14 cellular contexts compared by ENCODE assay signal in the genomic region with DNA sequence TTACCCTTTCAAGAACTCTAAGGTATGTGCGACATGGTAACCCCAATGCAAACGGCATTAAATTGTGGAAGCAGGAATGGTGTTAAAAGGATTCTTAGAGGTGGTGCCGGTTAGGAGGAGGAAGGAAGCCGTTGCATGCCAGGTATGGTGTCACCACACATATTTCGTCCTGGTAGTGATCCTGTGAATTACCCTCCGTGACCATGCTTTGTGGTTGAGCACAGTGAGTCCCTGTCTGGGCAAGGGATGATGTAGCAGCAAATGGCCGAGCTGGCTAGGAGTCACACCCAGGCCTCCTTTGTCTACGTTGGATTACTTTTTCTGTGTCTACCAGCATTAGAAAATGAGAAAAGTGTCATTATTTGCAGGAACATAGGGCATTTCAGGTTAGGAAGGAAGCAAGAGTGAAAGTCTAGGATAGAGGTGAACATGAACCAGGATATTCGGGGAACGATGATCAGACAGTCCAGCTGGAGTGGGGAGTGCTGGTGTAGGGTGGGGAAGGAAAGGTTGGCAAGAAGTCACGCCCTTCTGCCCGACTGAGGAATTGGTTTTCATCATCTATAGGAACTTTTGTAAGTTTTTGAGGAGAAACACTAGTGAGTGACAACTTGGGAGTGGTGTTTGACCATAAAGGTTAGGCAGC.
DNase-seq lines count a peak whose midpoint lies in the region; ATAC-seq and TF ChIP-seq lines count a peak whose summit lies in the region.
"Had no signal": no experiment of that assay in that cellular context is flagged by ENCODE, and none has a peak within 500 bp of the region (broad histone marks: within the 10 kb centered on the region; RNA-seq: fewer than 3 reads in every experiment).

No MANE protein-coding gene starts in this region.

- CTCF ChIA-PET in activated CD4-positive, alpha-beta T cell treated with anti-CD3 and anti-CD28 coated beads, Interleukin-2, amount 10 ng/mL, durations not matched to agents 7 days and 5 days (lab: Charles Lee) = interaction anchor here (0.9 to 1.1 kb wide), 2 partner anchors 17 to 20 kb away, joined by 3 read pairs; no protein-coding TSS in a partner anchor

- no peak overlapping the region for H3K4me3 ChIP-seq in OCI-LY1 (ENCODE audit: low read depth, low read length, poor library complexity, severe bottlenecking)
- H3K4me3 ChIP-seq: A549, Peyer's patch had no signal

- H3K9me3 ChIP-seq in OCI-LY1 (ENCODE audit: low read length) = no peaks in the 10 kb centered on the region
- H3K9me3 ChIP-seq: A549, Peyer's patch had no signal

- H3K27me3 Mint-ChIP-seq in activated CD4-positive, alpha-beta T cell treated with anti-CD3 and anti-CD28 coated beads, Interleukin-2, amount 10 ng/mL, durations not matched to agents 7 days and 5 days = no peaks in the 10 kb centered on the region
- H3K27me3 Mint-ChIP-seq in activated naive CD8-positive, alpha-beta T cell treated with anti-CD3 and anti-CD28 coated beads, Interleukin-2, amount 50 U/mL, for 24 hours = no peaks in the 10 kb centered on the region
- H3K27me3 Mint-ChIP-seq in nephron progenitor cell (ENCODE audit: low read depth, poor library complexity) = peaks cover 2% of the 10 kb centered on the region

- no peaks in the 10 kb centered on the region for H4K20me1 ChIP-seq in OCI-LY1 (ENCODE audit: insufficient read depth, low read length)

- H3K9ac ChIP-seq in OCI-LY1 (ENCODE audit: low read length) = peak overlapping the region; percentile 19; the same call in 1 of the 2 replicates

- no peaks in the 10 kb centered on the region for H3K36me3 ChIP-seq in OCI-LY1 (ENCODE audit: insufficient read depth, low read length)
- H3K36me3 ChIP-seq: brain microvascular endothelial cell, Peyer's patch had no signal

- H3K27ac ChIP-seq in OCI-LY1 (ENCODE audit: low read depth, low read length, poor library complexity, severe bottlenecking) = peak overlapping the region; percentile 52
- H3K27ac ChIP-seq: brain microvascular endothelial cell, Peyer's patch had no signal

- peaks cover 54% of the 10 kb centered on the region for H3K4me1 ChIP-seq in OCI-LY1 (ENCODE audit: insufficient read depth, low read length, severe bottlenecking)
- H3K4me1 ChIP-seq: Peyer's patch had no signal

- POLR2A ChIA-PET in activated CD4-positive, alpha-beta T cell treated with anti-CD3 and anti-CD28 coated beads, Interleukin-2, amount 10 ng/mL, durations not matched to agents 7 days and 5 days (lab: Charles Lee) = no interaction called here

- no peaks in the 10 kb centered on the region for H3F3A ChIP-seq in OCI-LY1 (ENCODE audit: insufficient read depth, low read length)

- no peaks in the 10 kb centered on the region for H3K9me2 ChIP-seq in OCI-LY1 (ENCODE audit: low read depth, low read length)

- ATAC-seq in activated naive CD8-positive, alpha-beta T cell treated with anti-CD3 and anti-CD28 coated beads, Interleukin-2, amount 50 U/mL, for 24 hours = no peak
- ATAC-seq in GM19035 (IDR thresholded peaks at IDR 0.05; ENCODE audit: unreplicated experiment) = no peak
- ATAC-seq: left ventricle myocardium superior had no signal

- DNase-seq in activated CD4-positive, alpha-beta T cell treated with anti-CD3 and anti-CD28 coated beads, Interleukin-2, amount 10 ng/mL, durations not matched to agents 7 days and 5 days = no peak
- no peak for DNase-seq in activated CD4-positive, alpha-beta T cell treated with anti-CD3 and anti-CD28 coated beads, Interleukin-2, amount 50 U/mL, for 4 hours
- DNase-seq in activated naive CD8-positive, alpha-beta T cell treated with anti-CD3 and anti-CD28 coated beads, Interleukin-2, amount 50 U/mL, for 24 hours = no peak
- DNase-seq in nephron progenitor cell (no peak), RKO (ENCODE audit: low spot score) (no peak), NOMO-1 treated with dmso at 0.1 percent for 144 hours (lab: John Stamatoyannopoulos, UW; ENCODE audit: unreplicated experiment) (no peak)
- DNase-seq: brain microvascular endothelial cell, left ventricle myocardium superior, naive B cell, NCI-H2029 treated with DMSO at 0.1 percent for 48 hours had no signal

- H2AFZ ChIP-seq in OCI-LY1 (ENCODE audit: low read length) = no peak overlapping the region

- H3K4me3 Mint-ChIP-seq in activated CD4-positive, alpha-beta T cell treated with anti-CD3 and anti-CD28 coated beads, Interleukin-2, amount 10 ng/mL, durations not matched to agents 7 days and 5 days = peak overlapping the region; percentile 13
- no peak overlapping the region for H3K4me3 Mint-ChIP-seq in activated naive CD8-positive, alpha-beta T cell treated with anti-CD3 and anti-CD28 coated beads, Interleukin-2, amount 50 U/mL, for 24 hours
- no peak overlapping the region for H3K4me3 Mint-ChIP-seq in nephron progenitor cell
- H3K4me3 Mint-ChIP-seq: naive B cell had no signal

- no peak for TF ChIP-seq CTCF in OCI-LY1 (IDR thresholded peaks at IDR 0.05; ENCODE audit: low read length)
- TF ChIP-seq CTCF in nephron progenitor cell (IDR thresholded peaks at IDR 0.05) = no peak

- peak overlapping the region; percentile 32; the same call in 1 of the 2 replicates for H3K4me2 ChIP-seq in OCI-LY1 (ENCODE audit: low read length)
- H3K4me2 ChIP-seq: A549 had no signal

- peaks cover 76% of the 10 kb centered on the region for H3K4me1 Mint-ChIP-seq in activated CD4-positive, alpha-beta T cell treated with anti-CD3 and anti-CD28 coated beads, Interleukin-2, amount 10 ng/mL, durations not matched to agents 7 days and 5 days
- H3K4me1 Mint-ChIP-seq in activated naive CD8-positive, alpha-beta T cell treated with anti-CD3 and anti-CD28 coated beads, Interleukin-2, amount 50 U/mL, for 24 hours = peaks cover 85% of the 10 kb centered on the region
- H3K4me1 Mint-ChIP-seq in nephron progenitor cell = peaks cover 5% of the 10 kb centered on the region

- peaks cover under 1% of the 10 kb centered on the region; the same call in 1 of the 2 replicates for H3K79me2 ChIP-seq in OCI-LY1 (ENCODE audit: insufficient read depth, low read length)

- peaks cover 26% of the 10 kb centered on the region for H3K36me3 Mint-ChIP-seq in activated CD4-positive, alpha-beta T cell treated with anti-CD3 and anti-CD28 coated beads, Interleukin-2, amount 10 ng/mL, durations not matched to agents 7 days and 5 days (ENCODE audit: low read depth)
- H3K36me3 Mint-ChIP-seq in activated naive CD8-positive, alpha-beta T cell treated with anti-CD3 and anti-CD28 coated beads, Interleukin-2, amount 50 U/mL, for 24 hours (ENCODE audit: low read depth) = peaks cover 23% of the 10 kb centered on the region
- H3K36me3 Mint-ChIP-seq in nephron progenitor cell (ENCODE audit: low read depth) = peaks cover 5% of the 10 kb centered on the region

- no peaks in the 10 kb centered on the region for H3K27me3 ChIP-seq in OCI-LY1 (ENCODE audit: insufficient read depth, low read length)
- H3K27me3 ChIP-seq: brain microvascular endothelial cell, Peyer's patch had no signal

- H3K9me3 Mint-ChIP-seq in activated CD4-positive, alpha-beta T cell treated with anti-CD3 and anti-CD28 coated beads, Interleukin-2, amount 10 ng/mL, durations not matched to agents 7 days and 5 days = no peaks in the 10 kb centered on the region
- no peaks in the 10 kb centered on the region for H3K9me3 Mint-ChIP-seq in activated naive CD8-positive, alpha-beta T cell treated with anti-CD3 and anti-CD28 coated beads, Interleukin-2, amount 50 U/mL, for 24 hours
- H3K9me3 Mint-ChIP-seq in nephron progenitor cell = peaks cover 6% of the 10 kb centered on the region

- peak overlapping the region; percentile 84 for H3K27ac Mint-ChIP-seq in activated CD4-positive, alpha-beta T cell treated with anti-CD3 and anti-CD28 coated beads, Interleukin-2, amount 10 ng/mL, durations not matched to agents 7 days and 5 days
- H3K27ac Mint-ChIP-seq in activated naive CD8-positive, alpha-beta T cell treated with anti-CD3 and anti-CD28 coated beads, Interleukin-2, amount 50 U/mL, for 24 hours = peak overlapping the region; percentile 19
- peak overlapping the region; percentile 21 for H3K27ac Mint-ChIP-seq in nephron progenitor cell

Comparison
In these comparisons a context has a peak if more than half of its experiments do, and no peak if none do; other contexts are left out.
1. H3K27ac Mint-ChIP-seq: peak in every context shown above with its lines; median percentile 84 in activated CD4-positive, alpha-beta T cell treated with anti-CD3 and anti-CD28 coated beads, Interleukin-2, amount 10 ng/mL, durations not matched to agents 7 days and 5 days; 21 in nephron progenitor cell; 19 in activated naive CD8-positive, alpha-beta T cell treated with anti-CD3 and anti-CD28 coated beads, Interleukin-2, amount 50 U/mL, for 24 hours.